Comparison of ENCODE assay signal across 18 cellular contexts in the genomic region with DNA sequence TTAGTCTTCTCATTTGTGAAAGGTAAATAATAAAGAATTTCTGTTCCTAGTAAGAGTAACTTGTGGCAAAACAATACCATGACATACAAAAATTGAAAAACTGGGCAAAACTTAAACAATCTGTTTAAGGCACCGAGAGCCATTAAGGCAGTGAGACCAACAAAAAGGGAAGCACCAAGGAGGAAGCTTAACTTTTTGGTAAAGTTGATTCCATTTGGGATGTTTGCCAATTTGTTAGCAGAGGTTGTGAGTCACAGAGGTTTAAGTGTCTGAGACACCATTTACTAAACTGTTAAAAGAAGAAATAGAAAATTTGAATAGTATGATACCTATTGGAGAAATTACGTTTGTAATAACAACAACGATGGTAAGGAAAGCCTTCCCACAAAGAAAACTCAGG. TPM values are rescaled to one million over a fixed set of nuclear protein-coding genes. Genes with fewer than 3 reads are reported as not detected.
DNase-seq lines count a peak whose midpoint lies in the region; ATAC-seq and TF ChIP-seq lines count a peak whose summit lies in the region.
"Had no signal": no experiment of that assay in that cellular context is flagged by ENCODE, and none has a peak within 500 bp of the region (broad histone marks: within the 10 kb centered on the region; RNA-seq: fewer than 3 reads in every experiment).

No MANE protein-coding gene starts in this region.

- peaks cover 5% of the 10 kb centered on the region for H3K4me1 ChIP-seq in upper lobe of right lung
- H3K4me1 ChIP-seq: colonic mucosa had no signal

- H3K36me3 ChIP-seq in upper lobe of right lung = no peaks in the 10 kb centered on the region
- H3K36me3 ChIP-seq: colonic mucosa had no signal

- peaks cover 65% of the 10 kb centered on the region for H3K4me1 Mint-ChIP-seq in stimulated activated naive CD8-positive, alpha-beta T cell treated with anti-CD3 and anti-CD28 coated beads, Interleukin-15, Interleukin-2, amounts not matched to agents 100 ng/mL and 50 ng/mL, for 24 hours (ENCODE audit: low read depth)

- H3K27ac Mint-ChIP-seq in stimulated activated naive CD8-positive, alpha-beta T cell treated with anti-CD3 and anti-CD28 coated beads, Interleukin-15, Interleukin-2, amounts not matched to agents 100 ng/mL and 50 ng/mL, for 24 hours = no peak overlapping the region
- H3K27ac Mint-ChIP-seq: activated CD4-positive, alpha-beta T cell treated with anti-CD3 and anti-CD28 coated beads, Interleukin-2, amount 10 ng/mL, durations not matched to agents 24 days and 14 days; stimulated activated effector memory CD8-positive, alpha-beta T cell treated with anti-CD3 and anti-CD28 coated beads, Interleukin-12 subunit alpha, Interleukin-12 subunit beta, amount 100 ng/mL, for 72 hours had no signal

- no peaks in the 10 kb centered on the region for H3K9me3 ChIP-seq in upper lobe of right lung
- H3K9me3 ChIP-seq: colonic mucosa had no signal

- ATAC-seq in stimulated activated naive CD8-positive, alpha-beta T cell treated with anti-CD3 and anti-CD28 coated beads, Interleukin-15, Interleukin-2, amounts not matched to agents 100 U/mL and 50 U/mL, for 24 hours = no peak
- ATAC-seq in upper lobe of right lung = peak; percentile 54
- ATAC-seq in GM19035 (IDR thresholded peaks at IDR 0.05; ENCODE audit: unreplicated experiment) = no peak
- ATAC-seq: SK-N-SH treated with all-trans-retinoic acid at 6 μM for 48 hours; stimulated activated effector memory CD8-positive, alpha-beta T cell treated with anti-CD3 and anti-CD28 coated beads, Interleukin-12 subunit alpha, Interleukin-12 subunit beta, amount 100 ng/mL, for 72 hours had no signal

- H3K9me3 Mint-ChIP-seq in stimulated activated naive CD8-positive, alpha-beta T cell treated with anti-CD3 and anti-CD28 coated beads, Interleukin-15, Interleukin-2, amounts not matched to agents 100 ng/mL and 50 ng/mL, for 24 hours = no peaks in the 10 kb centered on the region
- H3K9me3 Mint-ChIP-seq: stimulated activated effector memory CD8-positive, alpha-beta T cell treated with anti-CD3 and anti-CD28 coated beads, Interleukin-12 subunit alpha, Interleukin-12 subunit beta, amount 100 ng/mL, for 72 hours had no signal

- no peak overlapping the region for H3K4me3 ChIP-seq in choroid plexus epithelial cell (ENCODE audit: low read depth, low read length)
- no peak overlapping the region for H3K4me3 ChIP-seq in upper lobe of right lung
- H3K4me3 ChIP-seq: colonic mucosa had no signal

- H3K36me3 Mint-ChIP-seq in stimulated activated naive CD8-positive, alpha-beta T cell treated with anti-CD3 and anti-CD28 coated beads, Interleukin-15, Interleukin-2, amounts not matched to agents 100 ng/mL and 50 ng/mL, for 24 hours (ENCODE audit: low read depth) = no peaks in the 10 kb centered on the region
- H3K36me3 Mint-ChIP-seq: stimulated activated effector memory CD8-positive, alpha-beta T cell treated with anti-CD3 and anti-CD28 coated beads, Interleukin-12 subunit alpha, Interleukin-12 subunit beta, amount 100 ng/mL, for 72 hours had no signal

- intact Hi-C loops in upper lobe of right lung (cut with DNase I) = no loop called here

- H3K27me3 Mint-ChIP-seq in stimulated activated naive CD8-positive, alpha-beta T cell treated with anti-CD3 and anti-CD28 coated beads, Interleukin-15, Interleukin-2, amounts not matched to agents 100 ng/mL and 50 ng/mL, for 24 hours = no peaks in the 10 kb centered on the region
- H3K27me3 Mint-ChIP-seq: activated CD4-positive, alpha-beta T cell treated with anti-CD3 and anti-CD28 coated beads, Interleukin-2, amount 10 ng/mL, durations not matched to agents 24 days and 14 days had no signal

- H3K27ac ChIP-seq in upper lobe of right lung (no peak overlapping the region), substantia nigra (ENCODE audit: low read depth, low read length, poor library complexity, severe bottlenecking) (no peak overlapping the region)
- H3K27ac ChIP-seq: colonic mucosa had no signal

- peak overlapping the region; percentile 69 for H3K4me3 Mint-ChIP-seq in stimulated activated naive CD8-positive, alpha-beta T cell treated with anti-CD3 and anti-CD28 coated beads, Interleukin-15, Interleukin-2, amounts not matched to agents 100 ng/mL and 50 ng/mL, for 24 hours
- H3K4me3 Mint-ChIP-seq: stimulated activated effector memory CD8-positive, alpha-beta T cell treated with anti-CD3 and anti-CD28 coated beads, Interleukin-12 subunit alpha, Interleukin-12 subunit beta, amount 100 ng/mL, for 72 hours had no signal

- no peak for DNase-seq in stimulated activated naive CD8-positive, alpha-beta T cell treated with anti-CD3 and anti-CD28 coated beads, Interleukin-15, Interleukin-2, amounts not matched to agents 100 U/mL and 50 U/mL, for 24 hours
- DNase-seq in RPMI8226 = peak; percentile 12
- peak; percentile 14 for DNase-seq in choroid plexus epithelial cell (ENCODE audit: low read depth)
- DNase-seq in upper lobe of right lung = no peak
- DNase-seq in substantia nigra (lab: John Stamatoyannopoulos, UW) = no peak
- DNase-seq in activated effector memory CD4-positive, alpha-beta T cell treated with Interleukin-2 at 50 U/mL for 16 hours = no peak
- DNase-seq: activated naive CD4-positive, alpha-beta T cell treated with anti-CD3 and anti-CD28 coated beads, Interleukin-2, amount 50 U/mL, for 16 hours; colonic mucosa; NCI-H1417 treated with DMSO at 0.1 percent for 48 hours; stimulated activated CD4-positive, alpha-beta T cell treated with anti-CD3 and anti-CD28 coated beads, Interleukin-2, amount 100 ng/mL, for 24 hours had no signal

- no peaks in the 10 kb centered on the region for H3K27me3 ChIP-seq in upper lobe of right lung
- H3K27me3 ChIP-seq: colonic mucosa had no signal

- no peak for TF ChIP-seq CTCF in choroid plexus epithelial cell (conservative IDR thresholded peaks at IDR 0.05; ENCODE audit: low read depth, low read length)
- no peak for TF ChIP-seq CTCF in upper lobe of right lung (IDR thresholded peaks at IDR 0.05)

RNA-seq across cellular contexts. Expression of a gene that starts 4.9 kb away (rescaled TPM):
- not detected for total RNA-seq in upper lobe of right lung
- total RNA-seq: activated CD4-positive, alpha-beta T cell treated with anti-CD3 and anti-CD28 coated beads, Interleukin-2, amount 10 ng/mL, durations not matched to agents 24 days and 14 days; colonic mucosa; fibroblast of villous mesenchyme; mucosa of gallbladder; renal cortical epithelial cell had no signal

RNA-seq across cellular contexts. Expression of a gene that starts 41.7 kb away (rescaled TPM):
- 0.14 TPM for total RNA-seq in upper lobe of right lung
- total RNA-seq: activated CD4-positive, alpha-beta T cell treated with anti-CD3 and anti-CD28 coated beads, Interleukin-2, amount 10 ng/mL, durations not matched to agents 24 days and 14 days; colonic mucosa; fibroblast of villous mesenchyme; renal cortical epithelial cell had no signal

RNA-seq across cellular contexts. Expression of a gene that starts 47.2 kb away (rescaled TPM):
- total RNA-seq in upper lobe of right lung = 10.1 TPM

RNA-seq across cellular contexts. Expression of a gene that starts 53.6 kb away (rescaled TPM):
- total RNA-seq in upper lobe of right lung = 58.4 TPM

Comparison
In these comparisons a context has a peak if more than half of its experiments do, and no peak if none do; other contexts are left out.
1. DNase-seq: peak in RPMI8226 (single experiment) and choroid plexus epithelial cell (single experiment); none in stimulated activated naive CD8-positive, alpha-beta T cell treated with anti-CD3 and anti-CD28 coated beads, Interleukin-15, Interleukin-2, amounts not matched to agents 100 U/mL and 50 U/mL, for 24 hours (single experiment), upper lobe of right lung (single experiment), substantia nigra (0 of 49) and activated effector memory CD4-positive, alpha-beta T cell treated with Interleukin-2 at 50 U/mL for 16 hours (single experiment).